ENCODE assay signal across 16 cellular contexts in genomic region chr10:129528376-129528978, GRCh38.
DNase-seq lines count a peak whose midpoint lies in the region; ATAC-seq, FAIRE-seq and TF ChIP-seq lines count a peak whose summit lies in the region.
"Had no signal": no experiment of that assay in that cellular context is flagged by ENCODE, and none has a peak within 500 bp of the region (broad histone marks: within the 10 kb centered on the region; RNA-seq: fewer than 3 reads in every experiment).

No MANE protein-coding gene starts in this region.

- H3K27me3 ChIP-seq in K562 (ENCODE audit: control insufficient read depth in 2 of 2, insufficient read depth in 2 of 2, low read length in 2 of 2), result peaks cover 0 to 26% of the 10 kb centered on the region in 2 experiments; a peak in 2 of 5 replicates
- no peaks in the 10 kb centered on the region for H3K27me3 ChIP-seq in neuronal stem cell (ENCODE audit: control insufficient read depth in 3 of 3, insufficient read depth in 3 of 3, low read depth in 1 of 3, low read length in 3 of 3)
- H3K27me3 ChIP-seq in hepatocyte, result no peaks in the 10 kb centered on the region
- H3K27me3 ChIP-seq: BLaER1 treated with 17β-estradiol and CSF1 and Interleukin-3, amounts not matched to agents 10 nM and 100 nM had no signal

- H4K20me1 ChIP-seq in K562 (replicated peaks; ENCODE audit: control insufficient read depth, insufficient read depth, low read length) (no peaks in the 10 kb centered on the region), hepatocyte (ENCODE audit: insufficient read depth, poor library complexity, severe bottlenecking) (no peaks in the 10 kb centered on the region)

- no peak overlapping the region for H4K91ac ChIP-seq in neuronal stem cell (ENCODE audit: low read depth, low read length, poor library complexity)

- H3K79me2 ChIP-seq in K562 (ENCODE audit: control insufficient read depth, insufficient read depth, low read length) (no peaks in the 10 kb centered on the region), hepatocyte (peaks cover 10% of the 10 kb centered on the region)

- H3K79me1 ChIP-seq in neuronal stem cell (ENCODE audit: low read depth, low read length), result no peaks in the 10 kb centered on the region

- no peak overlapping the region for H4K8ac ChIP-seq in neuronal stem cell (ENCODE audit: low read depth, low read length)

- no peaks in the 10 kb centered on the region for H3K36me3 ChIP-seq in K562 (ENCODE audit: control insufficient read depth, insufficient read depth, low read length)
- H3K36me3 ChIP-seq in neuronal stem cell (replicated peaks in 1 of 2; ENCODE audit: control insufficient read depth in 2 of 2, insufficient read depth in 2 of 2, low read length in 2 of 2), result no peaks in the 10 kb centered on the region
- H3K36me3 ChIP-seq in hepatocyte (replicated peaks; ENCODE audit: insufficient read depth, low read depth), result no peaks in the 10 kb centered on the region

- no peak for FAIRE-seq in K562 (lab: Jason Lieb, UNC)

- H3K9me1 ChIP-seq in K562 (ENCODE audit: control insufficient read depth, insufficient read depth, low read length), result no peaks in the 10 kb centered on the region

- H2BK12ac ChIP-seq in neuronal stem cell (ENCODE audit: low read length), result no peak overlapping the region

- H3K9me3 ChIP-seq in K562 (replicated peaks; ENCODE audit: control insufficient read depth, insufficient read depth, low read depth, low read length), result no peaks in the 10 kb centered on the region
- no peaks in the 10 kb centered on the region for H3K9me3 ChIP-seq in neuronal stem cell (replicated peaks in 1 of 2; ENCODE audit: control insufficient read depth in 2 of 2, insufficient read depth in 1 of 2, low read depth in 1 of 2, low read length in 2 of 2)
- no peaks in the 10 kb centered on the region for H3K9me3 ChIP-seq in hepatocyte (ENCODE audit: low read depth)

- no peaks in the 10 kb centered on the region for H3K4me1 ChIP-seq in K562 (replicated peaks in 1 of 2; ENCODE audit: control insufficient read depth in 2 of 2, insufficient read depth in 2 of 2, low read length in 2 of 2)
- peaks cover 0 to 14% of the 10 kb centered on the region in 2 donors for H3K4me1 ChIP-seq in neuronal stem cell (ENCODE audit: control insufficient read depth in 2 of 2, insufficient read depth in 1 of 2, low read depth in 1 of 2, low read length in 2 of 2)
- peaks cover 15% of the 10 kb centered on the region for H3K4me1 ChIP-seq in hepatocyte (ENCODE audit: insufficient read depth)

- peak overlapping the region; percentile 25 for H3K18ac ChIP-seq in neuronal stem cell (ENCODE audit: low read length)

- peak; percentile 49 for DNase-seq in Right ventricle myocardium inferior (ENCODE audit: missing footprints)
- DNase-seq in left cardiac atrium, result no peak
- DNase-seq in K562 (ENCODE audit: extremely low read depth in 1 of 4, low spot score in 3 of 4), result no peak
- DNase-seq in neuronal stem cell (ENCODE audit: low spot score), result no peak
- DNase-seq in nucleus accumbens (lab: John Stamatoyannopoulos, UW), result no peak
- DNase-seq in hepatocyte (ENCODE audit: low spot score), result no peak
- DNase-seq in retina, result no peak
- DNase-seq: 8988T; Calu3; CD8-positive, alpha-beta T cell; DMS79 treated with DMSO at 0.1 percent for 48 hours; GF-D8; H7 had no signal

- no peak overlapping the region for H3K4me3 ChIP-seq in K562
- H3K4me3 ChIP-seq in neuronal stem cell (ENCODE audit: low read length in 2 of 2), result no peak overlapping the region
- no peak overlapping the region for H3K4me3 ChIP-seq in hepatocyte
- H3K4me3 ChIP-seq: BLaER1 treated with 17β-estradiol and CSF1 and Interleukin-3, amounts not matched to agents 10 nM and 100 nM; GM23248 had no signal

- in situ Hi-C loops in K562 (cut with MboI), result no loop called here

- H2BK120ac ChIP-seq in neuronal stem cell (ENCODE audit: low read depth, low read length), result no peak overlapping the region

- no peak overlapping the region for H3K4ac ChIP-seq in neuronal stem cell (ENCODE audit: low read length)

- H2AK5ac ChIP-seq in neuronal stem cell (ENCODE audit: low read depth, low read length), result peak overlapping the region; percentile 48

- no peak for TF ChIP-seq POLR2A in K562 (conservative IDR thresholded peaks at IDR 0.05)

- POLR2A ChIA-PET in K562 (lab: Yijun Ruan, JAX), result no interaction called here

- no peak overlapping the region for H2BK15ac ChIP-seq in neuronal stem cell (ENCODE audit: low read length)

- no peak for TF ChIP-seq EP300 in K562 (IDR thresholded peaks at IDR 0.05; ENCODE audit: low read length)

- no peak overlapping the region for H2BK5ac ChIP-seq in neuronal stem cell (ENCODE audit: low read length)

- TF ChIP-seq CTCF in K562 (IDR thresholded peaks at IDR 0.05 in 2 of 3, conservative IDR thresholded peaks at IDR 0.05 in 1 of 3; ENCODE audit: insufficient read depth in 2 of 3, low read depth in 1 of 3, low read length in 3 of 3) (no peak), hepatocyte (IDR thresholded peaks at IDR 0.05; ENCODE audit: poor library complexity) (no peak)

- TF ChIP-seq RAD21 in K562 (CRISPR knock-in tag; conservative IDR thresholded peaks at IDR 0.05 in 1 of 2, IDR thresholded peaks at IDR 0.05 in 1 of 2), result no peak

- H2AFZ ChIP-seq in K562 (ENCODE audit: low read depth, low read length), result no peak overlapping the region
- H2AFZ ChIP-seq in neuronal stem cell (ENCODE audit: low read length), result no peak overlapping the region
- no peak overlapping the region for H2AFZ ChIP-seq in hepatocyte
- H2AFZ ChIP-seq: GM23248 had no signal

- CTCF ChIA-PET in K562 (lab: Yijun Ruan, JAX; ENCODE audit: low intra/inter-chr PET ratio), result no interaction called here

- H3K14ac ChIP-seq in neuronal stem cell (ENCODE audit: low read length), result no peak overlapping the region

- intact Hi-C loops in Right ventricle myocardium inferior (cut with DNase I) (no loop called here), left cardiac atrium (cut with DNase I) (no loop called here), K562 (cut with micrococcal nuclease) (no loop called here)

- 1% methylated on average over 11 of the region's 16 CpGs for WGBS in K562 (ENCODE audit: insufficient coverage, low coverage, missing lambda C conversion rate)
- no CpG with 5 or more reads among the region's 16 CpGs for WGBS in neuronal stem cell (ENCODE audit: extremely low coverage in 2 of 2, insufficient read length in 2 of 2, insufficient replicate concordance in 1 of 2), 2 donors
- WGBS in hepatocyte (ENCODE audit: low lambda C conversion rate, missing lambda C conversion rate), result over 99% methylated on average over 12 of the region's 16 CpGs

- no peak overlapping the region for H3K23ac ChIP-seq in neuronal stem cell (ENCODE audit: low read depth, low read length, poor library complexity)

- no TSS peak for BruUV-seq in K562 (replicated peaks; lab: Mats Ljungman, UMichigan)

- no peak overlapping the region for H3K9ac ChIP-seq in K562 (ENCODE audit: insufficient read depth in 1 of 2, low read depth in 2 of 2, low read length in 2 of 2)
- H3K9ac ChIP-seq in neuronal stem cell (ENCODE audit: low read depth, low read length, poor library complexity), result no peak overlapping the region
- H3K9ac ChIP-seq: BLaER1 treated with 17β-estradiol and CSF1 and Interleukin-3, amounts not matched to agents 10 nM and 100 nM; GM23248 had no signal

- H3K9me2 ChIP-seq in hepatocyte (replicated peaks; ENCODE audit: insufficient read depth), result no peaks in the 10 kb centered on the region

- ATAC-seq in Right ventricle myocardium inferior, result no peak
- no peak for ATAC-seq in left cardiac atrium
- no peak for ATAC-seq in K562
- ATAC-seq in GM21515 (IDR thresholded peaks at IDR 0.05; ENCODE audit: unreplicated experiment), result no peak
- ATAC-seq: CD8-positive, alpha-beta T cell had no signal

- H3K4me2 ChIP-seq in K562 (ENCODE audit: insufficient read depth, low read length) (no peak overlapping the region), neuronal stem cell (ENCODE audit: insufficient read depth, low read length, poor library complexity, severe bottlenecking) (no peak overlapping the region), hepatocyte (no peak overlapping the region)

- H3K27ac ChIP-seq in K562 (ENCODE audit: extremely low read depth, low read depth, low read length) (no peak overlapping the region), neuronal stem cell (replicated peaks; ENCODE audit: low read length) (no peak overlapping the region), hepatocyte (no peak overlapping the region)
- H3K27ac ChIP-seq: GM23248 had no signal

TF ChIP-seq in K562, 482 proteins besides CTCF, POLR2A, EP300 and RAD21:
- TF ChIP-seq RBM25 (IDR thresholded peaks at IDR 0.05; ENCODE audit: low read depth, low read length, severe bottlenecking), result peak; percentile 52
- TF ChIP-seq ZNF830 (CRISPR knock-in tag; IDR thresholded peaks at IDR 0.05), result no peak
